11 cellular contexts compared by ENCODE assay signal in the genomic region with DNA sequence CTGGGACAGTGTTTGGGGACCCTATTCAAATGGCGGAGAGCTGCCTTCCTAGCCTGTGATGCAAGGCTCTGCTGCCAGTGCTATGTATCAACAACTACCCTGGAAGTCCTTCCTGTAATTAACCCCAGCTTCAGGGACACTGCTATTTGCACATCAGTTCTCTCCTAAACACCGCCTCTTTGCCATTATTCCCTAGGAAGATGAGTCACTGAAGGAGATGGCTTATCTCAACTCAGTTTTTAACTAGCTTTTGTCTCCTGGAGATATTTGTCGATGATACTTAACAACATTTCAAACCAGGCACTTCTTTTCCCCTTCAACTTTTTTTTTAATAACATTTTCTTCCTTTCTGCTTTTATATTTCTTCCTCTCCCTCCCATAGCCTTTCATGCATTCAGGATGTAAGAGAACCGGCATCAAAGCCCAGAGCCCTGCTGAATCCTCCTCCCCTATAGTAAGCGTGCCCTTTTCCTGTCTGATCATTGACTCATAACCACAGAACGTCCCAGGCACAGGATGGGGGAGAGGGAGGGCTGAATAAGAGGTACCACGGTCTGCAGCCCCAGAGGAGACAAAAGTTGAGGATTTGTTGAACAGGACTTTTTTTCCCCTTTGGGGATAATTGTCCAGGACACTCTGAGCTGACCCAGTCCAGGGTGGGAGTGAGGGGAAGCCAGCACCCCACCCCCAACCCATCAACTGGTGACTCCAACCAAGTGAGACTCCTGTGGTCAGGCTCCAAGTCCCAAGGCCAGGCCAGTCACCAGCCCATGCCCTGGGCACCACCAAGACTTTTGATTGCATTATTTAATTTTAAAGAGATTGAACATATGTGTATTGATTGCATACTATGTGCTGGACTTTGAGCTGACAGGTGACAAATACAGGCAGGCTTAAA.
DNase-seq lines count a peak whose midpoint lies in the region; ATAC-seq and TF ChIP-seq lines count a peak whose summit lies in the region.
"Had no signal": no experiment of that assay in that cellular context is flagged by ENCODE, and none has a peak within 500 bp of the region (broad histone marks: within the 10 kb centered on the region; RNA-seq: fewer than 3 reads in every experiment).

No MANE protein-coding gene starts in this region.

- H3K36me3 Mint-ChIP-seq in neural progenitor cell, result no peaks in the 10 kb centered on the region

- H3K9me3 ChIP-seq in neural progenitor cell (ENCODE audit: low read depth), result no peaks in the 10 kb centered on the region

- peaks cover 68% of the 10 kb centered on the region for H3K4me1 Mint-ChIP-seq in neural progenitor cell

- no peak overlapping the region for H2AFZ ChIP-seq in neural progenitor cell (replicated peaks)

- no peak for ATAC-seq in GM18861 (IDR thresholded peaks at IDR 0.05; ENCODE audit: unreplicated experiment)
- no peak for ATAC-seq in HG02642 (IDR thresholded peaks at IDR 0.05; ENCODE audit: poor library complexity, unreplicated experiment)

- H4K20me1 ChIP-seq in neural progenitor cell (ENCODE audit: low read depth), result no peaks in the 10 kb centered on the region

- DNase-seq in ELF-1 (ENCODE audit: low read depth, low spot score), result peak; percentile 73
- peak; percentile 51 for DNase-seq in NCI-H2227 treated with DMSO at 0.1 percent for 48 hours (lab: John Stamatoyannopoulos, UW)
- DNase-seq in choroid plexus epithelial cell (ENCODE audit: low read depth), result peak; percentile 89
- peak; percentile 36 for DNase-seq in neural progenitor cell (ENCODE audit: low spot score)
- DNase-seq in posterior cingulate gyrus, result no peak
- DNase-seq in activated gamma-delta T cell (lab: John Stamatoyannopoulos, UW), result no peak
- DNase-seq: cerebellar nuclear complex, nucleus accumbens had no signal

- no peaks in the 10 kb centered on the region for H3K79me2 ChIP-seq in neural progenitor cell (ENCODE audit: low read depth)

- peak overlapping the region; percentile 9 for H3K4me3 Mint-ChIP-seq in neural progenitor cell

- H3K9me3 Mint-ChIP-seq in neural progenitor cell, result no peaks in the 10 kb centered on the region

- peak overlapping the region; percentile 61 for H3K4me2 ChIP-seq in neural progenitor cell

- peak overlapping the region; percentile 72 for H3K27ac Mint-ChIP-seq in neural progenitor cell

- peaks cover 62% of the 10 kb centered on the region for H3K4me1 ChIP-seq in neural progenitor cell

- H3K27me3 Mint-ChIP-seq in neural progenitor cell (ENCODE audit: insufficient read depth, low read depth), result peaks cover 6% of the 10 kb centered on the region

- intact Hi-C loops in posterior cingulate gyrus (cut with DNase I), result no loop called here

- peak overlapping the region; percentile 20 for H3K27ac ChIP-seq in neural progenitor cell
- H3K27ac ChIP-seq: HL-60 had no signal

- H3K36me3 ChIP-seq in neural progenitor cell, result no peaks in the 10 kb centered on the region

- no peak for TF ChIP-seq CTCF in choroid plexus epithelial cell (conservative IDR thresholded peaks at IDR 0.05; ENCODE audit: low read depth, low read length)
- TF ChIP-seq CTCF in neural progenitor cell (IDR thresholded peaks at IDR 0.05), result no peak

- H3K4me3 ChIP-seq in choroid plexus epithelial cell (ENCODE audit: low read depth, low read length), result no peak overlapping the region
- H3K4me3 ChIP-seq in neural progenitor cell, result no peak overlapping the region

- no peaks in the 10 kb centered on the region for H3K27me3 ChIP-seq in neural progenitor cell

- no peak overlapping the region for H3K9ac ChIP-seq in neural progenitor cell

- H3F3A ChIP-seq in neural progenitor cell (ENCODE audit: low read depth), result peaks cover 26% of the 10 kb centered on the region

Comparison
In these comparisons a context has a peak if more than half of its experiments do, and no peak if none do; other contexts are left out.
1. DNase-seq: peak in ELF-1 (single experiment), NCI-H2227 treated with DMSO at 0.1 percent for 48 hours (single experiment), choroid plexus epithelial cell (single experiment) and neural progenitor cell (single experiment); none in posterior cingulate gyrus (0 of 10) and activated gamma-delta T cell (single experiment).